In the genomic region with DNA sequence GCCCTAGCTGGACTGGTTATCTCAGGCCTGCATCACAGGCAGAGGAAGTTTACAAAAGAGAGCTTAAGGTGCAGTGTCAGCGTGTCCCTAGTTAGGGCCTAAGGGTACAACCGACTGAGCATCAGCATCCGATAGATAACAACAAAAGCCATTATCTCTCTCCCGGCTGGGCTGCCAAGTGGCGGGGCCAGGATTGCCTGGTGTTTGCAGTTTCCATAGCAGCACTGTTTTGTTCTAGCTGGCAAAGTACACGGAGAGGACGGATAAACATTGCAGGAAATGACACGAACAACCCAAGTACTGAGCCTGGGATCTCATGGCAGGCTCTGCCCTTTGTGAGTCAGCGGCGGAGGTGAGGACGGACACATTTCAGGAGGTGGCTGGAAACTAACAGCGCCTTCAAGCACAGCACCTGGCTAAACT, we compare ENCODE assay signal across 8 cellular contexts.
DNase-seq lines count a peak whose midpoint lies in the region; ATAC-seq and TF ChIP-seq lines count a peak whose summit lies in the region.

No MANE protein-coding gene starts in this region.

- H3K4me1 ChIP-seq in left lung, result peaks cover 4 to 17% of the 10 kb centered on the region in 2 donors

- H3K27me3 ChIP-seq in left lung, result no peaks in the 10 kb centered on the region

- DNase-seq in EH (ENCODE audit: low read depth), result peak; percentile 75
- DNase-seq in NCI-H345 treated with DMSO at 0.1 percent for 48 hours (lab: John Stamatoyannopoulos, UW; ENCODE audit: unreplicated experiment), result peak; percentile 94
- DNase-seq in left lung, result peak; percentile 74 to 75
- peak; percentile 85 for DNase-seq in superior temporal gyrus (ENCODE audit: extremely low spot score)
- DNase-seq in cerebellum (ENCODE audit: low spot score), result no peak

- intact Hi-C loops in left lung (cut with DNase I), result no loop called here

- TF ChIP-seq CTCF in left lung (IDR thresholded peaks at IDR 0.05), result no peak

- no peaks in the 10 kb centered on the region for H3K36me3 ChIP-seq in left lung

- ATAC-seq in left lung (peak; percentile 89), GM21381 (IDR thresholded peaks at IDR 0.05; ENCODE audit: unreplicated experiment) (no peak), GM19467 (IDR thresholded peaks at IDR 0.05; ENCODE audit: unreplicated experiment) (no peak)

- no peaks in the 10 kb centered on the region for H3K9me3 ChIP-seq in left lung

- no peak overlapping the region for H3K4me3 ChIP-seq in left lung

- peak overlapping the region; percentile 90 for H3K27ac ChIP-seq in cingulate gyrus (ENCODE audit: low read depth, low read length)
- peak overlapping the region; percentile 76 to 82 for H3K27ac ChIP-seq in left lung
